In the genomic region with DNA sequence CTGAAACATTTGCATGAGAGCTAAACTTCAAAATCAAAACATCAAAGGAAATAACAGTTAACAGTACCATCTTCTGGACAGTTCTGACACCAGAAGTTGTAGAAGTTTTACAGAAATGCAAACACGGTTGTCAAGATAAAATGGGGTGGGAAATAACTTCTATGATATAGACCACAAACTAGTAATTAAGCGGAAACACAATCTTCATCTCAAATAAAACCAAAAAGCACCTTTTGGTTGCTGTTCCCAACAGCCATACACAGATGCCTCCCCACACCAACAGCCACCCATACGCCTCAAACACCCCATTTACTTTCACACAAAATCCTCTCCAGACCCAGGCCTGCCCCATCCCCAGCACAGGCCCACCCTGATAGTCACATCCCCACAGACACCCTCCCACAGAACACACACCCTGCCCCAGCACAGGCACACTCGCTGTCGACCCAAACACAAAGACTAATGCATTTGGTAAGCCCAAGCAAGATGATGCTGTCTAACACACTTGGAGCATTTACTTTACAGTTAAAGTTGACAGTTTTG, we compare ENCODE assay signal across 21 cellular contexts.
DNase-seq lines count a peak whose midpoint lies in the region; ATAC-seq, FAIRE-seq and TF ChIP-seq lines count a peak whose summit lies in the region.
"Had no signal": no experiment of that assay in that cellular context is flagged by ENCODE, and none has a peak within 500 bp of the region (broad histone marks: within the 10 kb centered on the region; RNA-seq: fewer than 3 reads in every experiment).

No MANE protein-coding gene starts in this region.

- H3K27me3 Mint-ChIP-seq in T-helper 17 cell (no peaks in the 10 kb centered on the region), immature natural killer cell (ENCODE audit: low read depth in 3 of 3) (peaks cover 2% of the 10 kb centered on the region in 3 donors)
- H3K27me3 Mint-ChIP-seq: IgD-negative memory B cell had no signal

- H3K27ac Mint-ChIP-seq in T-helper 17 cell = peak overlapping the region; percentile 41
- H3K27ac Mint-ChIP-seq in immature natural killer cell = peak overlapping the region in 5 of 6 donors; percentile 2 to 40 (median 8)
- H3K27ac Mint-ChIP-seq: activated T-helper 2 cell treated with anti-CD3 and anti-CD28 coated beads, Interferon-gamma antibody, Interleukin-2, Interleukin-4, amounts not matched to agents 10 μg/mL and 5 μg/mL and 100 μg/mL, durations not matched to agents 14 hours and 24 hours and 36 hours; IgD-negative memory B cell had no signal

- H3K36me3 ChIP-seq in HepG2 (replicated peaks in 1 of 2; ENCODE audit: control insufficient read depth in 1 of 2, insufficient read depth in 2 of 2, low read length in 2 of 2) = peaks cover 10 to 34% of the 10 kb centered on the region in 2 experiments; a peak in 2 of 5 replicates
- peaks cover 0 to 45% (median 9%) of the 10 kb centered on the region in 4 donors for H3K36me3 ChIP-seq in right lobe of liver
- H3K36me3 ChIP-seq: MG63 had no signal

- H3K4me1 Mint-ChIP-seq in T-helper 17 cell (peaks cover 7% of the 10 kb centered on the region), immature natural killer cell (peaks cover 0 to 2% of the 10 kb centered on the region in 2 donors)
- H3K4me1 Mint-ChIP-seq: IgD-negative memory B cell had no signal

- in situ Hi-C loops in HepG2 (cut with HindIII; ENCODE audit: extremely low pct_ligation_motif_present, low pct_unique_long_range_greater_than_20kb) = no loop called here

- TF ChIP-seq EP300 in HepG2 (IDR thresholded peaks at IDR 0.05; ENCODE audit: low read depth in 2 of 2, low read length in 2 of 2) (no peak), HepG2 (CRISPR knock-in tag; IDR thresholded peaks at IDR 0.05; ENCODE audit: borderline replicate concordance) (no peak)

- no peaks in the 10 kb centered on the region for H3K9me3 Mint-ChIP-seq in immature natural killer cell
- H3K9me3 Mint-ChIP-seq: activated T-helper 2 cell treated with anti-CD3 and anti-CD28 coated beads, Interferon-gamma antibody, Interleukin-2, Interleukin-4, amounts not matched to agents 10 μg/mL and 5 μg/mL and 100 μg/mL, durations not matched to agents 14 hours and 24 hours and 36 hours; IgD-negative memory B cell had no signal

- CTCF ChIA-PET in HepG2 (lab: Yijun Ruan, JAX; ENCODE audit: low intra/inter-chr PET ratio, low total read pairs) = interaction anchor here (0.8 kb wide), 1 partner anchor 135 kb away, joined by 3 read pairs; no protein-coding TSS in a partner anchor

- H2AFZ ChIP-seq in HepG2 (ENCODE audit: low read length) = no peak overlapping the region

- H3K27me3 ChIP-seq in HepG2 (ENCODE audit: control insufficient read depth in 1 of 2, insufficient read depth in 2 of 2, low read length in 2 of 2) (no peaks in the 10 kb centered on the region; a peak in 1 of 5 replicates), right lobe of liver (no peaks in the 10 kb centered on the region)
- H3K27me3 ChIP-seq: MG63, right atrium auricular region had no signal

- H3K9me3 ChIP-seq in HepG2 (ENCODE audit: low read length) (no peaks in the 10 kb centered on the region), right lobe of liver (no peaks in the 10 kb centered on the region), T-helper 17 cell (ENCODE audit: control insufficient read depth, low read length, poor library complexity, severe bottlenecking) (no peaks in the 10 kb centered on the region)
- H3K9me3 ChIP-seq: MG63, right atrium auricular region had no signal

- H3K27ac ChIP-seq in HepG2 (ENCODE audit: extremely low read length, insufficient read depth, low read length) (no peak overlapping the region), right lobe of liver (no peak overlapping the region)
- H3K27ac ChIP-seq: right atrium auricular region had no signal

- no peak for TF ChIP-seq RAD21 in HepG2 (CRISPR knock-in tag; IDR thresholded peaks at IDR 0.05)

- no peak overlapping the region for H3K4me3 ChIP-seq in HepG2 (replicated peaks in 1 of 3; ENCODE audit: insufficient read depth in 1 of 3, low read depth in 2 of 3, low read length in 3 of 3)
- H3K4me3 ChIP-seq in right lobe of liver = no peak overlapping the region
- H3K4me3 ChIP-seq: GM12878, MG63, right atrium auricular region had no signal

- H3K4me1 ChIP-seq in HepG2 (ENCODE audit: insufficient read depth, low read length) (peaks cover 19% of the 10 kb centered on the region), right lobe of liver (no peaks in the 10 kb centered on the region)

- H3K4me3 Mint-ChIP-seq in T-helper 17 cell (peak overlapping the region; percentile 63), immature natural killer cell (no peak overlapping the region)
- H3K4me3 Mint-ChIP-seq: CD14-positive monocyte, IgD-negative memory B cell had no signal

- no peak overlapping the region for H3K9ac ChIP-seq in HepG2 (ENCODE audit: insufficient read depth, low read depth, low read length)

- POLR2A ChIA-PET in HepG2 (lab: Yijun Ruan, JAX) = no interaction called here

- TF ChIP-seq POLR2A in HepG2 (IDR thresholded peaks at IDR 0.05; ENCODE audit: insufficient read depth in 1 of 2, low read depth in 2 of 2, low read length in 2 of 2) = no peak
- TF ChIP-seq POLR2A in right lobe of liver (IDR thresholded peaks at IDR 0.05) = no peak

- BruUV-seq in HepG2 (replicated peaks; lab: Mats Ljungman, UMichigan) = no TSS peak

- WGBS in HepG2 (ENCODE audit: low lambda C conversion rate) = 87% methylated on average over 5 of the region's 5 CpGs
- 87% methylated on average over 5 of the region's 5 CpGs for WGBS in right lobe of liver (ENCODE audit: insufficient coverage, low coverage, low lambda C conversion rate, missing lambda C conversion rate)

- H4K20me1 ChIP-seq in HepG2 (ENCODE audit: insufficient read depth, low read length) = no peaks in the 10 kb centered on the region

- H3K36me3 Mint-ChIP-seq in T-helper 17 cell (ENCODE audit: low read depth) (peaks cover 33% of the 10 kb centered on the region), immature natural killer cell (peaks cover 24 to 48% (median 45%) of the 10 kb centered on the region in 3 donors)

- DNase-seq in HepG2 (ENCODE audit: low spot score) (no peak), right lobe of liver (no peak), T-helper 17 cell (no peak), immature natural killer cell (no peak), NCI-H187 (lab: John Stamatoyannopoulos, UW) (no peak)
- DNase-seq in stimulated activated naive CD4-positive, alpha-beta T cell treated with Interleukin-2 at 50 U/mL for 16 hours (lab: John Stamatoyannopoulos, UW) = no peak
- DNase-seq in stimulated activated CD4-positive, alpha-beta T cell treated with anti-CD3 and anti-CD28 coated beads, Interleukin-2, amount 100 ng/mL, for 48 hours = no peak
- DNase-seq: kidney glomerular epithelial cell, mammary epithelial cell, MG63, NCI-H1436 treated with DMSO at 0.1 percent for 48 hours, NCI-H2171, NCI-H526 had no signal

- FAIRE-seq in HepG2 (lab: Jason Lieb, UNC) = no peak
- FAIRE-seq: GM12878, urothelium cell line had no signal

- no peak for ATAC-seq in HepG2
- ATAC-seq in right lobe of liver = no peak
- ATAC-seq in T-helper 17 cell = no peak
- ATAC-seq: activated CD4-positive, CD25-positive, alpha-beta regulatory T cell treated with anti-CD3 and anti-CD28 coated beads, Interleukin-2, amount 50 U/mL, for 24 hours; GM12878; HCT116 had no signal

- peak; percentile 37 for TF ChIP-seq CTCF in HepG2 (CRISPR knock-in tag; IDR thresholded peaks at IDR 0.05)
- no peak for TF ChIP-seq CTCF in right lobe of liver (IDR thresholded peaks at IDR 0.05)

- no peak overlapping the region for H3K4me2 ChIP-seq in HepG2 (ENCODE audit: low read depth, low read length)

- intact Hi-C loops in HepG2 (cut with micrococcal nuclease; ENCODE audit: unreplicated experiment) (loop anchor here (2.0 to 10.0 kb wide), 2 partner anchors 47 to 79 kb away; no protein-coding TSS in a partner anchor), right lobe of liver (cut with DNase I) (no loop called here)

- H3K79me2 ChIP-seq in HepG2 (ENCODE audit: insufficient read depth, low read length) = no peaks in the 10 kb centered on the region

TF ChIP-seq in HepG2, 621 proteins besides CTCF, POLR2A, EP300 and RAD21:
- TF ChIP-seq, protein P1, sequence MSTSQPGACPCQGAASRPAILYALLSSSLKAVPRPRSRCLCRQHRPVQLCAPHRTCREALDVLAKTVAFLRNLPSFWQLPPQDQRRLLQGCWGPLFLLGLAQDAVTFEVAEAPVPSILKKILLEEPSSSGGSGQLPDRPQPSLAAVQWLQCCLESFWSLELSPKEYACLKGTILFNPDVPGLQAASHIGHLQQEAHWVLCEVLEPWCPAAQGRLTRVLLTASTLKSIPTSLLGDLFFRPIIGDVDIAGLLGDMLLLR (CRISPR knock-in tag; IDR thresholded peaks at IDR 0.05) = no peak
- peak; percentile 44 for TF ChIP-seq STAG1 (CRISPR knock-in tag; IDR thresholded peaks at IDR 0.05)
